ENCODE assay signal across 11 cellular contexts in the genomic region with DNA sequence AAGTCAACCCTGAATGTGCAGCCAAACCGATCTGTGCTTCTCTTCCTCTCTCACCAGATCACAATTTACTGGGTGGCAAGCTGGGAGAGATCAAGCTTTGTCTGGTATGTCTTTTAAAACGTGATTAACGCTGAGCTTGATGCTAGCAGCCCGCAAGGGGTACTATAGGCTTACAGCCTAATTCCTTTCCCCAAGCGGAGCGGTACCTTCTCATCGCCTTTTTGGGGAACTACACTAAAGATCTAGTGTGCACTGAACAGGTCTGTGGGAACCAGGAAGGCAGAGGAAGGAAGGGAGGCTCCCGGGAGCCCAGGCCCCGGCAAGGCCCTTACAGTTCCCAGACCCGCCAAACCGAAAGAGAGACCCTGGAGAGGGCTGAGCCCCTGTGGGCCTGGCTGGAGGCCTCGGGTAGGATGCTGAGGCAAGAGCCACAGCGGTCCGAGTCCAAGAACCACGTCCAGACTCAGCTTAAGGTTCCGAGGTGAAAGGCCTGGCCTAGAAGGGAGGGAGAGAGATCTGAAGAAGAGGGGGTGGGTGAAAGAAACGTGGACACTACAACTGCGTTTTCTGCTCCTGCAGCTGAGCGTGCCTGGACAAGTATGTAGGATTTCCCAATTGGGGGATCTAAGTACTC. TPM values are rescaled to one million over a fixed set of nuclear protein-coding genes. Genes with fewer than 3 reads are reported as not detected.
A peak's percentile ranks its signal among the peaks of the same experiment; 100 is the strongest.
DNase-seq lines count a peak whose midpoint lies in the region; ATAC-seq and TF ChIP-seq lines count a peak whose summit lies in the region.
"Had no signal": no experiment of that assay in that cellular context is flagged by ENCODE, and none has a peak within 500 bp of the region (broad histone marks: within the 10 kb centered on the region; RNA-seq: fewer than 3 reads in every experiment).

No MANE protein-coding gene starts in this region.

- H3K27me3 ChIP-seq in gastroesophageal sphincter (peaks cover 8% of the 10 kb centered on the region), rectal smooth muscle tissue (ENCODE audit: control insufficient read depth, insufficient read depth, low read length) (peaks cover 39% of the 10 kb centered on the region)

- in situ Hi-C loops in G401 (cut with HindIII; ENCODE audit: low sequenced_read_pairs): no loop called here

- peak; percentile 56 for DNase-seq in G401 (ENCODE audit: low spot score)
- DNase-seq in activated CD4-positive, alpha-beta T cell treated with anti-CD3 and anti-CD28 coated beads for 1 hour: no peak
- no peak for DNase-seq in activated T-cell treated with anti-CD3 and anti-CD28 coated beads, Interleukin-2, amount 50 U/mL, for 1 hour

- ATAC-seq in gastroesophageal sphincter (no peak), GM18502 (IDR thresholded peaks at IDR 0.05; ENCODE audit: poor library complexity, unreplicated experiment) (no peak), esophagus mucosa (no peak)
- ATAC-seq: K562 had no signal

- TF ChIP-seq CTCF in WI38 (IDR thresholded peaks at IDR 0.05; ENCODE audit: low read depth, low read length) (no peak), gastroesophageal sphincter (IDR thresholded peaks at IDR 0.05) (no peak)

- H3K36me3 ChIP-seq in gastroesophageal sphincter (no peaks in the 10 kb centered on the region), rectal smooth muscle tissue (ENCODE audit: control insufficient read depth, insufficient read depth, low read length) (no peaks in the 10 kb centered on the region)
- H3K36me3 ChIP-seq: heart right ventricle had no signal

- TF ChIP-seq EP300 in gastroesophageal sphincter (IDR thresholded peaks at IDR 0.05): no peak

- H3K4me3 ChIP-seq in WI38 (ENCODE audit: low read depth, low read length) (peak overlapping the region; percentile 92), gastroesophageal sphincter (peak overlapping the region in 1 of 2 donors; percentile 74), rectal smooth muscle tissue (ENCODE audit: low read length) (peak overlapping the region; percentile 52)
- H3K4me3 ChIP-seq: K562 had no signal

- H3K9ac ChIP-seq in rectal smooth muscle tissue (ENCODE audit: low read length): no peak overlapping the region

- no peak for TF ChIP-seq POLR2A in gastroesophageal sphincter (IDR thresholded peaks at IDR 0.05)

- H3K27ac ChIP-seq in gastroesophageal sphincter: peak overlapping the region; percentile 48 to 91 (median 82)
- peak overlapping the region; percentile 47 for H3K27ac ChIP-seq in rectal smooth muscle tissue (ENCODE audit: low read depth, low read length)

- H3K4me1 ChIP-seq in gastroesophageal sphincter (peaks cover 0 to 72% (median 12%) of the 10 kb centered on the region in 3 donors), rectal smooth muscle tissue (ENCODE audit: control insufficient read depth, insufficient read depth, low read length) (peaks cover 5% of the 10 kb centered on the region)

- no peaks in the 10 kb centered on the region for H3K9me3 ChIP-seq in gastroesophageal sphincter
- H3K9me3 ChIP-seq: heart right ventricle had no signal

- WGBS in gastroesophageal sphincter (ENCODE audit: low coverage in 1 of 2), 2 donors: 63% methylated on average over 9 of the region's 19 CpGs; no CpG with 5 or more reads in 1 of the 2 donors

RNA-seq across cellular contexts. Expression of gene NR2F1-AS1, which starts 2.7 kb away (rescaled TPM):
- total RNA-seq in G401 (2014; rRNA removed; shearing (Covaris generic)): 20.8 and 23.0 TPM in 2 replicates
- total RNA-seq in gastroesophageal sphincter: 10 to 100 TPM in 2 of 4 donors, 1 to 10 TPM in 2; 6.0 to 48.1 (median 14.4) TPM
- 0.84 TPM for total RNA-seq in esophagus mucosa
- total RNA-seq: activated naive CD4-positive, alpha-beta T cell treated with anti-CD3 and anti-CD28 coated beads for 36 hours; K562 had no signal

RNA-seq across cellular contexts. Expression of gene NR2F1, which starts 4.7 kb away (rescaled TPM):
- 175 and 199 TPM in 2 replicates for total RNA-seq in G401 (2014; rRNA removed; shearing (Covaris generic))
- total RNA-seq in gastroesophageal sphincter (100 to 1,000 TPM in 1 of 4 donors, 10 to 100 TPM in 3; 29.4 to 111 (median 37.8) TPM), esophagus mucosa (2.7 TPM)
- total RNA-seq: activated naive CD4-positive, alpha-beta T cell treated with anti-CD3 and anti-CD28 coated beads for 36 hours had no signal
